ENCODE assay signal across 27 cellular contexts in the genomic region with DNA sequence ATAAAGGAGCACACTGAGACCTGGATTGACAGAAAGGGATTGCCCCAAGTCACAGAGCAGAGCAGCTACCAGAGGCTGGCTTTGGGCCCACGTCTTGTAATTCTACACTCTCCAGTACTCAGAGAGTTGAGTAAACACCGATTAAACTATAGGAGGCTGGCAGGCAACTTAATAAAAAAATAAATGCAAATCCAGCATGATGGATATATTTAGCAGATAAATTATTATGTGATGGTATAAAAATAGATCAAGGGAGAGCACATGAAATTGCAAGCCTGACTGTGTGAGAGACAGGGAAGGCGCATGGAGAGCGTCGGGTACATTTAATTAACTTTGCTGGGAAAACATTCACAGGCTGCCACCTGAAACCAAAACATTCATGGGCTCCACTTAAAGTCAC.
A peak's percentile ranks its signal among the peaks of the same experiment; 100 is the strongest.
DNase-seq lines count a peak whose midpoint lies in the region; ATAC-seq and TF ChIP-seq lines count a peak whose summit lies in the region.
"Had no signal": no experiment of that assay in that cellular context is flagged by ENCODE, and none has a peak within 500 bp of the region (broad histone marks: within the 10 kb centered on the region; RNA-seq: fewer than 3 reads in every experiment).

No MANE protein-coding gene starts in this region.

- H2AFZ ChIP-seq in neural progenitor cell (replicated peaks) = no peak overlapping the region
- H2AFZ ChIP-seq: hepatocyte had no signal

- peak; percentile 85 for ATAC-seq in left lung
- no peak for ATAC-seq in CD8-positive, alpha-beta T cell

- intact Hi-C loops in left lung (cut with DNase I) = no loop called here
- intact Hi-C loops in CD8-positive, alpha-beta T cell (cut with DNase I, micrococcal nuclease) = no loop called here
- intact Hi-C loops in CD4-positive, alpha-beta memory T cell (cut with micrococcal nuclease) = no loop called here

- H3K4me2 ChIP-seq in neural progenitor cell = no peak overlapping the region
- H3K4me2 ChIP-seq: hepatocyte had no signal

- H3K4me3 ChIP-seq in left lung (no peak overlapping the region), neural progenitor cell (no peak overlapping the region)
- H3K4me3 ChIP-seq in CD8-positive, alpha-beta T cell (ENCODE audit: low read depth, low read length) = no peak overlapping the region
- H3K4me3 ChIP-seq in CD4-positive, alpha-beta memory T cell (ENCODE audit: low read length in 2 of 2) = no peak overlapping the region
- H3K4me3 ChIP-seq: dorsolateral prefrontal cortex, hepatocyte, lung, SJSA1, tibial artery had no signal

- no peak overlapping the region for H3K4me3 Mint-ChIP-seq in CD8-positive, alpha-beta T cell
- no peak overlapping the region for H3K4me3 Mint-ChIP-seq in CD4-positive, alpha-beta memory T cell
- H3K4me3 Mint-ChIP-seq in neural progenitor cell = no peak overlapping the region
- H3K4me3 Mint-ChIP-seq: activated naive CD4-positive, alpha-beta T cell treated with anti-CD3 and anti-CD28 coated beads, Interleukin-2, amount 10 ng/mL, durations not matched to agents 7 days and 5 days; CD4-positive, alpha-beta T cell; central memory CD8-positive, alpha-beta T cell; immature natural killer cell; stimulated activated naive CD8-positive, alpha-beta T cell treated with anti-CD3 and anti-CD28 coated beads, Interleukin-15, Interleukin-2, amounts not matched to agents 100 ng/mL and 50 ng/mL, for 24 hours had no signal

- POLR2A ChIA-PET in HEK293T (lab: Yijun Ruan, JAX) = no interaction called here
- POLR2A ChIA-PET in CD8-positive, alpha-beta T cell (lab: Charles Lee) = no interaction called here
- POLR2A ChIA-PET in CD4-positive, alpha-beta memory T cell (lab: Charles Lee; ENCODE audit: partially characterized antibody) = no interaction called here

- H3K79me2 ChIP-seq in neural progenitor cell (ENCODE audit: low read depth) = no peaks in the 10 kb centered on the region
- H3K79me2 ChIP-seq: hepatocyte had no signal

- H3K36me3 ChIP-seq in left lung (no peaks in the 10 kb centered on the region), neural progenitor cell (no peaks in the 10 kb centered on the region)
- no peaks in the 10 kb centered on the region for H3K36me3 ChIP-seq in CD8-positive, alpha-beta T cell (ENCODE audit: insufficient read depth, low read length)
- no peaks in the 10 kb centered on the region for H3K36me3 ChIP-seq in CD4-positive, alpha-beta memory T cell (ENCODE audit: insufficient read depth, low read length)
- H3K36me3 ChIP-seq: neutrophil, SJSA1, tibial artery had no signal

- H3K9me3 Mint-ChIP-seq in CD8-positive, alpha-beta T cell = no peaks in the 10 kb centered on the region
- H3K9me3 Mint-ChIP-seq in CD4-positive, alpha-beta memory T cell = peaks cover 0 to 4% (median 0%) of the 10 kb centered on the region in 8 donors
- H3K9me3 Mint-ChIP-seq in neural progenitor cell = peaks cover 4% of the 10 kb centered on the region
- H3K9me3 Mint-ChIP-seq: activated naive CD4-positive, alpha-beta T cell treated with anti-CD3 and anti-CD28 coated beads, Interleukin-2, amount 10 ng/mL, durations not matched to agents 7 days and 5 days; CD4-positive, alpha-beta T cell; central memory CD8-positive, alpha-beta T cell; immature natural killer cell; stimulated activated naive CD8-positive, alpha-beta T cell treated with anti-CD3 and anti-CD28 coated beads, Interleukin-15, Interleukin-2, amounts not matched to agents 100 ng/mL and 50 ng/mL, for 24 hours had no signal

- H3K9me3 ChIP-seq in left lung = no peaks in the 10 kb centered on the region
- no peaks in the 10 kb centered on the region for H3K9me3 ChIP-seq in CD8-positive, alpha-beta T cell (ENCODE audit: low read length)
- no peaks in the 10 kb centered on the region for H3K9me3 ChIP-seq in CD4-positive, alpha-beta memory T cell (ENCODE audit: control insufficient read depth in 1 of 2, low read length in 2 of 2)
- no peaks in the 10 kb centered on the region for H3K9me3 ChIP-seq in neural progenitor cell (ENCODE audit: low read depth)
- H3K9me3 ChIP-seq: neutrophil, SJSA1, tibial artery had no signal

- no peaks in the 10 kb centered on the region for H3K36me3 Mint-ChIP-seq in CD8-positive, alpha-beta T cell
- H3K36me3 Mint-ChIP-seq in CD4-positive, alpha-beta memory T cell = no peaks in the 10 kb centered on the region
- H3K36me3 Mint-ChIP-seq in neural progenitor cell = no peaks in the 10 kb centered on the region
- H3K36me3 Mint-ChIP-seq: activated naive CD4-positive, alpha-beta T cell treated with anti-CD3 and anti-CD28 coated beads, Interleukin-2, amount 10 ng/mL, durations not matched to agents 7 days and 5 days; immature natural killer cell had no signal

- H3K9ac ChIP-seq in neural progenitor cell = no peak overlapping the region

- TF ChIP-seq CTCF in left lung (IDR thresholded peaks at IDR 0.05) (no peak), neural progenitor cell (IDR thresholded peaks at IDR 0.05) (no peak)
- TF ChIP-seq CTCF in CD8-positive, alpha-beta T cell (IDR thresholded peaks at IDR 0.05) = no peak

- H3F3A ChIP-seq in neural progenitor cell (ENCODE audit: low read depth) = no peaks in the 10 kb centered on the region

- CTCF ChIA-PET in HEK293T (lab: Yijun Ruan, JAX) = interaction anchor here (1.0 kb wide), 1 partner anchor 194 kb away, joined by 3 read pairs; no protein-coding TSS in a partner anchor
- CTCF ChIA-PET in CD8-positive, alpha-beta T cell (lab: Charles Lee) = interaction anchor here (1.0 kb wide), 2 partner anchors 20 to 26 kb away, joined by 3 to 4 read pairs; no protein-coding TSS in a partner anchor
- CTCF ChIA-PET in CD4-positive, alpha-beta memory T cell (lab: Charles Lee; ENCODE audit: partially characterized antibody) = interaction anchor here (1.2 to 1.4 kb wide), 2 partner anchors 10 to 24 kb away, joined by 3 to 4 read pairs; no protein-coding TSS in a partner anchor

- H3K27me3 Mint-ChIP-seq in CD8-positive, alpha-beta T cell (ENCODE audit: low read depth) = peaks cover 17% of the 10 kb centered on the region
- H3K27me3 Mint-ChIP-seq in CD4-positive, alpha-beta memory T cell = peaks cover 10 to 32% of the 10 kb centered on the region in 2 donors
- H3K27me3 Mint-ChIP-seq in neural progenitor cell (ENCODE audit: insufficient read depth, low read depth) = peaks cover 12% of the 10 kb centered on the region

- H3K27me3 ChIP-seq in left lung (peaks cover 0 to 32% of the 10 kb centered on the region in 2 donors), neural progenitor cell (no peaks in the 10 kb centered on the region)
- H3K27me3 ChIP-seq in CD8-positive, alpha-beta T cell (ENCODE audit: insufficient read depth, low read length) = no peaks in the 10 kb centered on the region
- H3K27me3 ChIP-seq in CD4-positive, alpha-beta memory T cell (ENCODE audit: insufficient read depth, low read length) = no peaks in the 10 kb centered on the region
- H3K27me3 ChIP-seq: SJSA1 had no signal

- peak; percentile 60 for DNase-seq in DMS79 (lab: John Stamatoyannopoulos, UW)
- no peak for DNase-seq in HEK293T (ENCODE audit: extremely low spot score)
- peak; percentile 41 for DNase-seq in NCI-H748 (lab: John Stamatoyannopoulos, UW; ENCODE audit: unreplicated experiment)
- no peak for DNase-seq in left lung
- no peak for DNase-seq in CD8-positive, alpha-beta T cell
- DNase-seq in CD4-positive, alpha-beta memory T cell = no peak
- no peak for DNase-seq in neural progenitor cell (ENCODE audit: low spot score)
- DNase-seq: activated CD8-positive, alpha-beta memory T cell treated with anti-CD3 and anti-CD28 coated beads for 24 hours; activated naive CD4-positive, alpha-beta T cell treated with anti-CD3 and anti-CD28 coated beads, Interleukin-2, amount 10 ng/mL, durations not matched to agents 7 days and 5 days; activated T-cell treated with anti-CD3 and anti-CD28 coated beads, Interleukin-2, amount 50 U/mL, for 48 hours; CD4-positive, alpha-beta T cell; dorsolateral prefrontal cortex; immature natural killer cell; KG1; NCI-H1930; NCI-H774; retina; stimulated activated CD4-positive, alpha-beta T cell treated with anti-CD3 and anti-CD28 coated beads, Interleukin-12 subunit alpha, Interleukin-12 subunit beta, amount 100 ng/mL, for 4 hours; stimulated activated CD4-positive, alpha-beta T cell treated with anti-CD3 and anti-CD28 coated beads, Interleukin-4, amount 100 ng/mL, for 4 hours; T-helper 1 cell; tibial artery had no signal

- peaks cover 0 to under 1% of the 10 kb centered on the region in 2 donors for H3K4me1 ChIP-seq in left lung
- no peaks in the 10 kb centered on the region for H3K4me1 ChIP-seq in CD8-positive, alpha-beta T cell (ENCODE audit: insufficient read depth, low read length)
- no peaks in the 10 kb centered on the region for H3K4me1 ChIP-seq in CD4-positive, alpha-beta memory T cell (ENCODE audit: insufficient read depth, low read length)
- H3K4me1 ChIP-seq in neural progenitor cell = no peaks in the 10 kb centered on the region
- H3K4me1 ChIP-seq: SJSA1 had no signal

- H3K4me1 Mint-ChIP-seq in CD8-positive, alpha-beta T cell (ENCODE audit: low read depth) = no peaks in the 10 kb centered on the region
- H3K4me1 Mint-ChIP-seq in CD4-positive, alpha-beta memory T cell = no peaks in the 10 kb centered on the region
- H3K4me1 Mint-ChIP-seq in neural progenitor cell = no peaks in the 10 kb centered on the region
- H3K4me1 Mint-ChIP-seq: activated naive CD4-positive, alpha-beta T cell treated with anti-CD3 and anti-CD28 coated beads, Interleukin-2, amount 10 ng/mL, durations not matched to agents 7 days and 5 days; central memory CD8-positive, alpha-beta T cell had no signal

- H3K27ac ChIP-seq in left lung (no peak overlapping the region), neural progenitor cell (no peak overlapping the region)
- no peak overlapping the region for H3K27ac ChIP-seq in CD8-positive, alpha-beta T cell (ENCODE audit: low read depth, low read length)
- H3K27ac ChIP-seq in CD4-positive, alpha-beta memory T cell (ENCODE audit: low read depth, low read length) = no peak overlapping the region
- H3K27ac ChIP-seq: dorsolateral prefrontal cortex, hepatocyte, neutrophil, SJSA1, tibial artery had no signal

- no peaks in the 10 kb centered on the region for H4K20me1 ChIP-seq in neural progenitor cell (ENCODE audit: low read depth)

- H3K27ac Mint-ChIP-seq in CD8-positive, alpha-beta T cell = no peak overlapping the region
- H3K27ac Mint-ChIP-seq in CD4-positive, alpha-beta memory T cell = no peak overlapping the region
- H3K27ac Mint-ChIP-seq in neural progenitor cell = no peak overlapping the region
- H3K27ac Mint-ChIP-seq: activated naive CD4-positive, alpha-beta T cell treated with anti-CD3 and anti-CD28 coated beads, Interleukin-2, amount 10 ng/mL, durations not matched to agents 7 days and 5 days; CD4-positive, alpha-beta T cell; immature natural killer cell; stimulated activated naive CD8-positive, alpha-beta T cell treated with anti-CD3 and anti-CD28 coated beads, Interleukin-15, Interleukin-2, amounts not matched to agents 100 ng/mL and 50 ng/mL, for 24 hours had no signal

Comparison
In these comparisons a context has a peak if more than half of its experiments do, and no peak if none do; other contexts are left out.
1. DNase-seq: peak in DMS79 (single experiment) and NCI-H748 (single experiment); none in HEK293T (single experiment), left lung (0 of 2), CD8-positive, alpha-beta T cell (0 of 7), CD4-positive, alpha-beta memory T cell (0 of 5) and neural progenitor cell (single experiment).